13 cellular contexts compared by ENCODE assay signal in the genomic region with DNA sequence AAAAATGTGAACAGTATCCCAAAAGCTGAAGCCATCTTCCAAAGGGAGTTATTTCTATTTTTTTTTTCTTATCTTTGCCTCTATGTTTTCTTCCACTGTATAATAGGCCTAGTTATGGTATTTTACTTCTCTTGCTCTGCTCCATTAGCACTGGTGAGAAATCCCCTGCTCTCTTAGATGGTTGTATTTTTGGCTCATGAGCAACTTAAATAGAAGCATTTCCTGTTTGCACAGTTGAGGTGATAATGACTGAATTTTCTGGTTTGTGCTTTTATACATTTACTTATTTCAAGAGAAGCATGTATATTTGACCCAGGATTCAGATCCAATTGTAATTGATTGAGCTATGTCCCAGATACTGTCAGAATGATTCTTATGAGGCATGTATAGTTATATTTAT.
DNase-seq lines count a peak whose midpoint lies in the region; ATAC-seq lines count a peak whose summit lies in the region.
"Had no signal": no experiment of that assay in that cellular context is flagged by ENCODE, and none has a peak within 500 bp of the region (broad histone marks: within the 10 kb centered on the region; RNA-seq: fewer than 3 reads in every experiment).

No MANE protein-coding gene starts in this region.

- no peaks in the 10 kb centered on the region for H3K36me3 ChIP-seq in trophoblast cell (ENCODE audit: control insufficient read depth in 1 of 2, insufficient read depth in 2 of 2, low read length in 2 of 2)
- H3K36me3 ChIP-seq: right atrium auricular region had no signal

- H3K27ac ChIP-seq in trophoblast cell (ENCODE audit: low read depth, low read length), result no peak overlapping the region
- H3K27ac ChIP-seq: right atrium auricular region had no signal

- H4K91ac ChIP-seq in trophoblast cell (ENCODE audit: low read depth, low read length), result no peak overlapping the region

- CTCF ChIA-PET in activated CD8-positive, alpha-beta memory T cell treated with anti-CD3 and anti-CD28 coated beads, Interleukin-2, amount 10 ng/mL, durations not matched to agents 7 days and 5 days (lab: Charles Lee), result interaction anchor here (2.2 kb wide), 1 partner anchor 30 kb away, joined by 4 read pairs; no protein-coding TSS in a partner anchor

- no peaks in the 10 kb centered on the region for H3K79me1 ChIP-seq in trophoblast cell (ENCODE audit: low read length)

- no peaks in the 10 kb centered on the region for H3K27me3 ChIP-seq in trophoblast cell (ENCODE audit: insufficient read depth, low read length)
- H3K27me3 ChIP-seq: right atrium auricular region had no signal

- no peak overlapping the region for H3K4me3 ChIP-seq in trophoblast cell (ENCODE audit: low read depth, low read length)
- H3K4me3 ChIP-seq: right atrium auricular region had no signal

- no peak overlapping the region for H3K4ac ChIP-seq in trophoblast cell (ENCODE audit: low read depth, low read length)

- no peaks in the 10 kb centered on the region for H3K9me3 ChIP-seq in trophoblast cell (ENCODE audit: insufficient read depth, low read depth, low read length)

- H3K36me3 Mint-ChIP-seq in T-helper 1 cell treated with Interleukin-12 subunit alpha and Interleukin-12 subunit beta and Interleukin-4 antibody, amounts not matched to agents 30 μg/mL and 1 μg/mL, for 36 hours (ENCODE audit: low read depth), result peaks cover 12% of the 10 kb centered on the region
- H3K36me3 Mint-ChIP-seq in stimulated activated effector memory CD8-positive, alpha-beta T cell treated with anti-CD3 and anti-CD28 coated beads, Interleukin-12 subunit alpha, Interleukin-12 subunit beta, amount 100 ng/mL, for 72 hours, result no peaks in the 10 kb centered on the region
- peaks cover 22% of the 10 kb centered on the region for H3K36me3 Mint-ChIP-seq in activated CD8-positive, alpha-beta memory T cell treated with anti-CD3 and anti-CD28 coated beads, Interleukin-2, amount 10 ng/mL, durations not matched to agents 7 days and 5 days
- H3K36me3 Mint-ChIP-seq: brain had no signal

- H3K27ac Mint-ChIP-seq in T-helper 1 cell treated with Interleukin-12 subunit alpha and Interleukin-12 subunit beta and Interleukin-4 antibody, amounts not matched to agents 30 μg/mL and 1 μg/mL, for 36 hours, result peak overlapping the region; percentile 21
- peak overlapping the region; percentile 55 for H3K27ac Mint-ChIP-seq in stimulated activated effector memory CD8-positive, alpha-beta T cell treated with anti-CD3 and anti-CD28 coated beads, Interleukin-12 subunit alpha, Interleukin-12 subunit beta, amount 100 ng/mL, for 72 hours
- H3K27ac Mint-ChIP-seq in activated CD8-positive, alpha-beta memory T cell treated with anti-CD3 and anti-CD28 coated beads, Interleukin-2, amount 10 ng/mL, durations not matched to agents 7 days and 5 days, result no peak overlapping the region
- H3K27ac Mint-ChIP-seq: activated CD4-positive, alpha-beta memory T cell treated with anti-CD3 and anti-CD28 coated beads for 36 hours had no signal

- no peaks in the 10 kb centered on the region for H3K27me3 Mint-ChIP-seq in T-helper 1 cell treated with Interleukin-12 subunit alpha and Interleukin-12 subunit beta and Interleukin-4 antibody, amounts not matched to agents 30 μg/mL and 1 μg/mL, for 36 hours (ENCODE audit: low read depth)
- H3K27me3 Mint-ChIP-seq in activated CD8-positive, alpha-beta memory T cell treated with anti-CD3 and anti-CD28 coated beads, Interleukin-2, amount 10 ng/mL, durations not matched to agents 7 days and 5 days, result no peaks in the 10 kb centered on the region
- H3K27me3 Mint-ChIP-seq: activated CD4-positive, alpha-beta memory T cell treated with anti-CD3 and anti-CD28 coated beads for 36 hours had no signal

- H3K4me3 Mint-ChIP-seq in T-helper 1 cell treated with Interleukin-12 subunit alpha and Interleukin-12 subunit beta and Interleukin-4 antibody, amounts not matched to agents 30 μg/mL and 1 μg/mL, for 36 hours, result peak overlapping the region; percentile 4
- H3K4me3 Mint-ChIP-seq in stimulated activated effector memory CD8-positive, alpha-beta T cell treated with anti-CD3 and anti-CD28 coated beads, Interleukin-12 subunit alpha, Interleukin-12 subunit beta, amount 100 ng/mL, for 72 hours, result no peak overlapping the region
- H3K4me3 Mint-ChIP-seq in activated CD8-positive, alpha-beta memory T cell treated with anti-CD3 and anti-CD28 coated beads, Interleukin-2, amount 10 ng/mL, durations not matched to agents 7 days and 5 days, result no peak overlapping the region
- H3K4me3 Mint-ChIP-seq: activated CD4-positive, alpha-beta memory T cell treated with anti-CD3 and anti-CD28 coated beads for 36 hours; brain had no signal

- H2AFZ ChIP-seq in trophoblast cell (ENCODE audit: insufficient read depth, low read length, poor library complexity), result no peak overlapping the region

- no peak overlapping the region for H4K8ac ChIP-seq in trophoblast cell (ENCODE audit: low read depth, low read length)

- peaks cover 49% of the 10 kb centered on the region for H3K9me3 Mint-ChIP-seq in T-helper 1 cell treated with Interleukin-12 subunit alpha and Interleukin-12 subunit beta and Interleukin-4 antibody, amounts not matched to agents 30 μg/mL and 1 μg/mL, for 36 hours
- no peaks in the 10 kb centered on the region for H3K9me3 Mint-ChIP-seq in stimulated activated effector memory CD8-positive, alpha-beta T cell treated with anti-CD3 and anti-CD28 coated beads, Interleukin-12 subunit alpha, Interleukin-12 subunit beta, amount 100 ng/mL, for 72 hours
- H3K9me3 Mint-ChIP-seq in activated CD8-positive, alpha-beta memory T cell treated with anti-CD3 and anti-CD28 coated beads, Interleukin-2, amount 10 ng/mL, durations not matched to agents 7 days and 5 days (ENCODE audit: low read depth), result peaks cover 11% of the 10 kb centered on the region

- peaks cover 16% of the 10 kb centered on the region for H3K4me1 Mint-ChIP-seq in T-helper 1 cell treated with Interleukin-12 subunit alpha and Interleukin-12 subunit beta and Interleukin-4 antibody, amounts not matched to agents 30 μg/mL and 1 μg/mL, for 36 hours (ENCODE audit: low read depth)
- peaks cover 6% of the 10 kb centered on the region for H3K4me1 Mint-ChIP-seq in stimulated activated effector memory CD8-positive, alpha-beta T cell treated with anti-CD3 and anti-CD28 coated beads, Interleukin-12 subunit alpha, Interleukin-12 subunit beta, amount 100 ng/mL, for 72 hours
- peaks cover 9% of the 10 kb centered on the region for H3K4me1 Mint-ChIP-seq in activated CD8-positive, alpha-beta memory T cell treated with anti-CD3 and anti-CD28 coated beads, Interleukin-2, amount 10 ng/mL, durations not matched to agents 7 days and 5 days

- no peak overlapping the region for H2AK5ac ChIP-seq in trophoblast cell (ENCODE audit: low read length)

- H3K18ac ChIP-seq in trophoblast cell (ENCODE audit: low read length), result no peak overlapping the region

- H2BK12ac ChIP-seq in trophoblast cell (ENCODE audit: low read length), result no peak overlapping the region

- peak; percentile 99 for ATAC-seq in GM21825 (IDR thresholded peaks at IDR 0.05; ENCODE audit: unreplicated experiment)
- peak; percentile 98 for ATAC-seq in HG03442 (IDR thresholded peaks at IDR 0.05; ENCODE audit: unreplicated experiment)
- peak; percentile 57 for ATAC-seq in stimulated activated effector memory CD8-positive, alpha-beta T cell treated with anti-CD3 and anti-CD28 coated beads, Interleukin-12 subunit alpha, Interleukin-12 subunit beta, amount 100 ng/mL, for 72 hours
- no peak for ATAC-seq in activated CD8-positive, alpha-beta memory T cell treated with anti-CD3 and anti-CD28 coated beads, Interleukin-2, amount 10 ng/mL, durations not matched to agents 7 days and 5 days
- no peak for ATAC-seq in HG02970 (IDR thresholded peaks at IDR 0.05; ENCODE audit: low FRiP score, unreplicated experiment)

- H3K23ac ChIP-seq in trophoblast cell (ENCODE audit: low read length), result no peak overlapping the region

- H3K14ac ChIP-seq in trophoblast cell (ENCODE audit: low read length), result no peak overlapping the region

- no peak overlapping the region for H3K9ac ChIP-seq in trophoblast cell (ENCODE audit: low read length)

- no peak overlapping the region for H2BK5ac ChIP-seq in trophoblast cell (ENCODE audit: low read depth, low read length, poor library complexity)

- no peak overlapping the region for H4K12ac ChIP-seq in trophoblast cell (ENCODE audit: low read depth, low read length)

- no peaks in the 10 kb centered on the region for H3K4me1 ChIP-seq in trophoblast cell (ENCODE audit: control insufficient read depth in 1 of 2, insufficient read depth in 2 of 2, low read length in 2 of 2)
- H3K4me1 ChIP-seq: right atrium auricular region had no signal

- no peak overlapping the region for H2BK120ac ChIP-seq in trophoblast cell (ENCODE audit: insufficient read depth, low read length, poor library complexity)

- no peak overlapping the region for H3K4me2 ChIP-seq in trophoblast cell (ENCODE audit: low read length)

- no peaks in the 10 kb centered on the region for H3K79me2 ChIP-seq in trophoblast cell (ENCODE audit: control insufficient read depth, insufficient read depth, low read length, poor library complexity)

- DNase-seq in T-helper 1 cell, result no peak
- no peak for DNase-seq in stimulated activated effector memory CD8-positive, alpha-beta T cell treated with anti-CD3 and anti-CD28 coated beads, Interleukin-12 subunit alpha, Interleukin-12 subunit beta, amount 100 ng/mL, for 72 hours (ENCODE audit: low spot score in 2 of 2)
- no peak for DNase-seq in activated CD8-positive, alpha-beta memory T cell treated with anti-CD3 and anti-CD28 coated beads, Interleukin-2, amount 10 ng/mL, durations not matched to agents 7 days and 5 days
- DNase-seq in trophoblast cell, result no peak
- DNase-seq: 8988T; activated CD4-positive, alpha-beta memory T cell treated with anti-CD3 and anti-CD28 coated beads for 36 hours; NCI-H2107 had no signal

Comparison
In these comparisons a context has a peak if more than half of its experiments do, and no peak if none do; other contexts are left out.
1. ATAC-seq: peak in GM21825 (single experiment), HG03442 (single experiment) and stimulated activated effector memory CD8-positive, alpha-beta T cell treated with anti-CD3 and anti-CD28 coated beads, Interleukin-12 subunit alpha, Interleukin-12 subunit beta, amount 100 ng/mL, for 72 hours (single experiment); none in activated CD8-positive, alpha-beta memory T cell treated with anti-CD3 and anti-CD28 coated beads, Interleukin-2, amount 10 ng/mL, durations not matched to agents 7 days and 5 days (single experiment) and HG02970 (single experiment).